20 cellular contexts compared by ENCODE assay signal in genomic region chr18:27712066-27712465, GRCh38.
DNase-seq lines count a peak whose midpoint lies in the region; ATAC-seq and TF ChIP-seq lines count a peak whose summit lies in the region.
"Had no signal": no experiment of that assay in that cellular context is flagged by ENCODE, and none has a peak within 500 bp of the region (broad histone marks: within the 10 kb centered on the region; RNA-seq: fewer than 3 reads in every experiment).

No MANE protein-coding gene starts in this region.

- 24 to 38% methylated on average over 2 of the region's 2 CpGs for WGBS in heart right ventricle, 2 donors
- 42 to 50% methylated on average over 2 of the region's 2 CpGs for WGBS in endodermal cell (ENCODE audit: insufficient coverage in 1 of 2, insufficient read length in 1 of 2), 2 experiments

- H3K27ac Mint-ChIP-seq in endodermal cell (no peak overlapping the region), T-cell (no peak overlapping the region)
- H3K27ac Mint-ChIP-seq in stimulated activated naive B cell treated with anti-CD40 and anti-IgM and Interleukin-4, amounts not matched to agents 10 μg/mL and 1 μg/mL and 100 μg/mL, for 72 hours, result no peak overlapping the region
- no peak overlapping the region for H3K27ac Mint-ChIP-seq in CD8-positive, alpha-beta T cell
- H3K27ac Mint-ChIP-seq: activated naive CD4-positive, alpha-beta T cell treated with anti-CD3 and anti-CD28 coated beads, Interleukin-2, amount 50 U/mL, for 72 hours; CD4-positive, alpha-beta T cell; stimulated activated memory B cell treated with anti-CD40 and anti-IgM and Interleukin-4, amounts not matched to agents 10 μg/mL and 1 μg/mL and 100 μg/mL, for 72 hours; T-helper 2 cell treated with Interferon-gamma antibody and Interleukin-4, amounts not matched to agents 5 μg/mL and 100 μg/mL, for 36 hours; type B pancreatic cell had no signal

- H3K9me3 Mint-ChIP-seq in endodermal cell (peaks cover 4% of the 10 kb centered on the region), T-cell (peaks cover 9 to 40% (median 25%) of the 10 kb centered on the region in 3 donors)
- H3K9me3 Mint-ChIP-seq in stimulated activated naive B cell treated with anti-CD40 and anti-IgM and Interleukin-4, amounts not matched to agents 10 μg/mL and 1 μg/mL and 100 μg/mL, for 72 hours, result peaks cover 6 to 13% of the 10 kb centered on the region in 2 donors
- peaks cover 22% of the 10 kb centered on the region for H3K9me3 Mint-ChIP-seq in CD8-positive, alpha-beta T cell

- H3K27me3 ChIP-seq in cardiac muscle cell (no peaks in the 10 kb centered on the region), heart right ventricle (no peaks in the 10 kb centered on the region), endodermal cell (ENCODE audit: control insufficient read depth, insufficient read depth, low read length, poor library complexity, severe bottlenecking) (no peaks in the 10 kb centered on the region)
- no peaks in the 10 kb centered on the region for H3K27me3 ChIP-seq in CD8-positive, alpha-beta T cell (ENCODE audit: insufficient read depth, low read length)
- H3K27me3 ChIP-seq: pancreas had no signal

- H3K4me1 ChIP-seq in cardiac muscle cell (ENCODE audit: low read depth), result peaks cover 29% of the 10 kb centered on the region
- peaks cover 0 to 23% (median 10%) of the 10 kb centered on the region in 9 donors for H3K4me1 ChIP-seq in heart right ventricle
- H3K4me1 ChIP-seq in endodermal cell (ENCODE audit: control insufficient read depth, insufficient read depth, low read length), result peaks cover 19% of the 10 kb centered on the region
- H3K4me1 ChIP-seq in CD8-positive, alpha-beta T cell (ENCODE audit: insufficient read depth, low read length), result no peaks in the 10 kb centered on the region
- H3K4me1 ChIP-seq: pancreas had no signal

- H3K4me3 ChIP-seq in cardiac muscle cell, result no peak overlapping the region
- H3K4me3 ChIP-seq in heart right ventricle, result no peak overlapping the region
- H3K4me3 ChIP-seq in endodermal cell (ENCODE audit: low read length), result no peak overlapping the region
- no peak overlapping the region for H3K4me3 ChIP-seq in CD8-positive, alpha-beta T cell (ENCODE audit: low read depth, low read length)
- H3K4me3 ChIP-seq: pancreas, smooth muscle cell had no signal

- CTCF ChIA-PET in T-cell (lab: Charles Lee), result interaction anchor here in 1 of 2 donors (0.6 kb wide), 1 partner anchor 674 kb away, joined by 3 read pairs; no protein-coding TSS in a partner anchor
- CTCF ChIA-PET in CD8-positive, alpha-beta T cell (lab: Charles Lee), result no interaction called here

- no peaks in the 10 kb centered on the region for H3K36me3 ChIP-seq in cardiac muscle cell
- no peaks in the 10 kb centered on the region for H3K36me3 ChIP-seq in heart right ventricle
- no peaks in the 10 kb centered on the region for H3K36me3 ChIP-seq in endodermal cell (ENCODE audit: control insufficient read depth, insufficient read depth, low read length)
- H3K36me3 ChIP-seq in CD8-positive, alpha-beta T cell (ENCODE audit: insufficient read depth, low read length), result no peaks in the 10 kb centered on the region
- H3K36me3 ChIP-seq: pancreas had no signal

- POLR2A ChIA-PET in T-cell (lab: Charles Lee), result no interaction called here
- POLR2A ChIA-PET in CD8-positive, alpha-beta T cell (lab: Charles Lee), result no interaction called here

- intact Hi-C loops in heart right ventricle (cut with DNase I), result loop anchor here in 1 of 10 donors (5.0 kb wide), 1 partner anchor 50 kb away; no protein-coding TSS in a partner anchor
- intact Hi-C loops in CD8-positive, alpha-beta T cell (cut with DNase I, micrococcal nuclease), result no loop called here

- H3K9me3 ChIP-seq in cardiac muscle cell (ENCODE audit: low read depth) (no peaks in the 10 kb centered on the region), heart right ventricle (peaks cover 0 to 23% (median 5%) of the 10 kb centered on the region in 11 donors), endodermal cell (ENCODE audit: control insufficient read depth, low read length) (peaks cover 11% of the 10 kb centered on the region)
- H3K9me3 ChIP-seq in CD8-positive, alpha-beta T cell (ENCODE audit: low read length), result no peaks in the 10 kb centered on the region
- H3K9me3 ChIP-seq: pancreas had no signal

- H3K27ac ChIP-seq in cardiac muscle cell, result peak overlapping the region; percentile 49
- H3K27ac ChIP-seq in heart right ventricle, result no peak overlapping the region
- peak overlapping the region; percentile 93 for H3K27ac ChIP-seq in endodermal cell (ENCODE audit: low read depth, low read length)
- H3K27ac ChIP-seq in CD8-positive, alpha-beta T cell (ENCODE audit: low read depth, low read length), result no peak overlapping the region
- H3K27ac ChIP-seq: pancreas had no signal

- no peak overlapping the region for H3K4me3 Mint-ChIP-seq in endodermal cell
- no peak overlapping the region for H3K4me3 Mint-ChIP-seq in stimulated activated naive B cell treated with anti-CD40 and anti-IgM and Interleukin-4, amounts not matched to agents 10 μg/mL and 1 μg/mL and 100 μg/mL, for 72 hours
- H3K4me3 Mint-ChIP-seq in T-cell, result no peak overlapping the region
- H3K4me3 Mint-ChIP-seq in CD8-positive, alpha-beta T cell, result no peak overlapping the region
- H3K4me3 Mint-ChIP-seq: CD4-positive, alpha-beta T cell; stimulated activated memory B cell treated with anti-CD40 and anti-IgM and Interleukin-4, amounts not matched to agents 10 μg/mL and 1 μg/mL and 100 μg/mL, for 72 hours; T-helper 2 cell treated with Interferon-gamma antibody and Interleukin-4, amounts not matched to agents 5 μg/mL and 100 μg/mL, for 36 hours; type B pancreatic cell had no signal

- ATAC-seq in heart right ventricle (no peak), T-cell (replicated peaks in 1 of 4) (no peak)
- ATAC-seq in stimulated activated naive B cell treated with anti-CD40 and anti-IgM and Interleukin-4, amounts not matched to agents 10 μg/mL and 1 μg/mL and 100 μg/mL, for 72 hours (replicated peaks), result no peak
- ATAC-seq in CD8-positive, alpha-beta T cell, result no peak
- ATAC-seq: activated naive CD4-positive, alpha-beta T cell treated with anti-CD3 and anti-CD28 coated beads, Interleukin-2, amount 50 U/mL, for 72 hours; pancreas; stimulated activated memory B cell treated with anti-CD40 and anti-IgM and Interleukin-4, amounts not matched to agents 10 μg/mL and 1 μg/mL and 100 μg/mL, for 72 hours had no signal

- no peaks in the 10 kb centered on the region for H3K27me3 Mint-ChIP-seq in endodermal cell (ENCODE audit: insufficient read depth)
- H3K27me3 Mint-ChIP-seq in stimulated activated naive B cell treated with anti-CD40 and anti-IgM and Interleukin-4, amounts not matched to agents 10 μg/mL and 1 μg/mL and 100 μg/mL, for 72 hours, result no peaks in the 10 kb centered on the region
- H3K27me3 Mint-ChIP-seq in T-cell, result no peaks in the 10 kb centered on the region
- no peaks in the 10 kb centered on the region for H3K27me3 Mint-ChIP-seq in CD8-positive, alpha-beta T cell (ENCODE audit: low read depth)
- H3K27me3 Mint-ChIP-seq: CD4-positive, alpha-beta T cell; stimulated activated memory B cell treated with anti-CD40 and anti-IgM and Interleukin-4, amounts not matched to agents 10 μg/mL and 1 μg/mL and 100 μg/mL, for 72 hours; type B pancreatic cell had no signal

- H3K36me3 Mint-ChIP-seq in endodermal cell (ENCODE audit: low read depth) (no peaks in the 10 kb centered on the region), T-cell (no peaks in the 10 kb centered on the region)
- no peaks in the 10 kb centered on the region for H3K36me3 Mint-ChIP-seq in stimulated activated naive B cell treated with anti-CD40 and anti-IgM and Interleukin-4, amounts not matched to agents 10 μg/mL and 1 μg/mL and 100 μg/mL, for 72 hours
- H3K36me3 Mint-ChIP-seq in CD8-positive, alpha-beta T cell, result no peaks in the 10 kb centered on the region
- H3K36me3 Mint-ChIP-seq: stimulated activated memory B cell treated with anti-CD40 and anti-IgM and Interleukin-4, amounts not matched to agents 10 μg/mL and 1 μg/mL and 100 μg/mL, for 72 hours had no signal

- no peak for DNase-seq in cardiac muscle cell (ENCODE audit: low read depth in 1 of 2, low spot score in 1 of 2)
- no peak for DNase-seq in heart right ventricle
- peak; percentile 52 for DNase-seq in NCI-H748 treated with DMSO at 0.1 percent for 48 hours (lab: John Stamatoyannopoulos, UW)
- no peak for DNase-seq in endodermal cell
- DNase-seq in stimulated activated naive B cell treated with anti-CD40 and anti-IgM and Interleukin-4, amounts not matched to agents 10 μg/mL and 1 μg/mL and 100 μg/mL, for 72 hours, result no peak
- DNase-seq in T-cell, result no peak
- no peak for DNase-seq in activated CD4-positive, alpha-beta T cell treated with anti-CD3 and anti-CD28 coated beads for 4 hours
- DNase-seq in CD8-positive, alpha-beta T cell, result no peak
- DNase-seq: activated CD4-positive, alpha-beta T cell treated with anti-CD3 and anti-CD28 coated beads for 1 hour; CD4-positive, alpha-beta T cell; effector memory CD4-positive, alpha-beta T cell; hypothalamus; IMR-90; NK-92 treated with Interleukin-12 subunit alpha and Interleukin-12 subunit beta, amount 100 ng/mL, for 24 hours; pancreas had no signal

- H3K4me1 Mint-ChIP-seq in endodermal cell (peaks cover 27% of the 10 kb centered on the region), T-cell (no peaks in the 10 kb centered on the region)
- no peaks in the 10 kb centered on the region for H3K4me1 Mint-ChIP-seq in stimulated activated naive B cell treated with anti-CD40 and anti-IgM and Interleukin-4, amounts not matched to agents 10 μg/mL and 1 μg/mL and 100 μg/mL, for 72 hours
- H3K4me1 Mint-ChIP-seq in CD8-positive, alpha-beta T cell (ENCODE audit: low read depth), result no peaks in the 10 kb centered on the region
- H3K4me1 Mint-ChIP-seq: stimulated activated memory B cell treated with anti-CD40 and anti-IgM and Interleukin-4, amounts not matched to agents 10 μg/mL and 1 μg/mL and 100 μg/mL, for 72 hours had no signal

- no peak overlapping the region for H3K9ac ChIP-seq in endodermal cell (ENCODE audit: extremely low read depth, low read length, poor library complexity, severe bottlenecking)

- TF ChIP-seq CTCF in cardiac muscle cell (IDR thresholded peaks at IDR 0.05; ENCODE audit: low read depth, low read length) (no peak), heart right ventricle (IDR thresholded peaks at IDR 0.05) (no peak), endodermal cell (conservative IDR thresholded peaks at IDR 0.05) (no peak)
- TF ChIP-seq CTCF in CD8-positive, alpha-beta T cell (IDR thresholded peaks at IDR 0.05), result no peak

Comparison
In these comparisons a context has a peak if more than half of its experiments do, and no peak if none do; other contexts are left out.
1. H3K27ac ChIP-seq: peak in cardiac muscle cell (single experiment) and endodermal cell (single experiment); none in heart right ventricle (0 of 10) and CD8-positive, alpha-beta T cell (single experiment).